8 cellular contexts compared by ENCODE assay signal in the genomic region with DNA sequence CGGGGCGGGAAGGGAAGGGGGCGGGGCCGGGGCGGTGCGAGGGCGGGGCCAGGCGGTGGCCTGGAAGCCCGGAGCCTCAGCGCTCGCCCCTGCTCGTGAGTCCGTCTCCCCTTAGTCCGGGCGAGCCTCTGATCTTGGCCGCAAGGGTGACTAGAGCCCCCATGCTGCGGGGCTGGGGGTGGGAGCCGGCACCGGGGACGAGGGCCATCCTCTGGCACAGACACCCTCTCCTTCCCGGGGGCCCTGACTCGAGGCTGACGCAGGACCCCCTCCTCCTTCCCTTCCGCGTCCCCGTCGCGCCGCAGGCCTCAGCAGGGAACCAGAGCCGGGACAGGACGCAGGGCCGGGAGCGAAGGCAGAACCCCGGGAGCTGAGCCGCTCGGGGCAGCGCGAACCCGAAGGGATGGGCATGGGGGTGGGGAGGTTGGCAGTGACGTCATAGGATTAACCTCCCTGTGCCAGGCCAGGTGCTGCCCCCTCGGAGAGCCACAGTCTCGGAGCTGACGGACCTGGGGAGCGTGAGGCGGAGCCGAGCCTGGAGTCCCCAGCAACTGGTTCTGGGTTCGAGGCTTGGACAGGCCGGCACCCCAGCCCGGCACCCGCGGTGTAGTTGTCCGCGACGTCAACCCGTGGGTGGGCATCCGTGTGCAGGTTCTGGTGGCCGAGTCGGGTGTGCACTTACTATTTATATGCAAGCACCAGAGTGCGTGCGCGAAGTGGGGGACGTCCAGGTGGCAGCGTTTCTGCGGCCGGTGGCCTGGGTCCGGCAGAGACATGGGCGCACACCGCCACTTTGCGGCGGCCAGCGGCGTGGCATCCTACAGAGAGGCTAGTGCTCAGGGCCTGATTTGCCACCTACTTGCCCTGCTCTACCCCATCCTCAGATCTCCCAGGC. TPM values are rescaled to one million over a fixed set of nuclear protein-coding genes. Genes with fewer than 3 reads are reported as not detected.
A peak's percentile ranks its signal among the peaks of the same experiment; 100 is the strongest.
DNase-seq lines count a peak whose midpoint lies in the region; ATAC-seq and TF ChIP-seq lines count a peak whose summit lies in the region.

No MANE protein-coding gene starts in this region.

- no peak overlapping the region for H3K56ac ChIP-seq in H9 (ENCODE audit: insufficient read length, low read depth, low read length)

- H3K4ac ChIP-seq in H9 (ENCODE audit: low read depth, low read length) = no peak overlapping the region

- H2BK15ac ChIP-seq in H9 (ENCODE audit: low read depth, low read length) = no peak overlapping the region

- peak overlapping the region; percentile 89 to 93 (median 92) for H3K4me3 Mint-ChIP-seq in CD4-positive, alpha-beta memory T cell
- peak overlapping the region; percentile 71 to 85 for H3K4me3 Mint-ChIP-seq in H9

- H3K36me3 Mint-ChIP-seq in CD4-positive, alpha-beta memory T cell = peaks cover 0 to 7% of the 10 kb centered on the region in 2 donors
- H3K36me3 Mint-ChIP-seq in H9 (ENCODE audit: insufficient read depth in 1 of 3, low read depth in 3 of 3) = no peaks in the 10 kb centered on the region

- no peaks in the 10 kb centered on the region for H3K27me3 Mint-ChIP-seq in CD4-positive, alpha-beta memory T cell
- no peaks in the 10 kb centered on the region; the same call in 1 of the 2 replicates for H3K27me3 Mint-ChIP-seq in H9 (ENCODE audit: low read depth)

- H3K36me3 ChIP-seq in CD4-positive, alpha-beta memory T cell (ENCODE audit: insufficient read depth, low read length) = no peaks in the 10 kb centered on the region

- H4K8ac ChIP-seq in H9 (replicated peaks; ENCODE audit: insufficient read length, low read depth, low read length) = no peak overlapping the region

- H3K27ac ChIP-seq in CD4-positive, alpha-beta memory T cell (ENCODE audit: low read depth, low read length) = peak overlapping the region; percentile 92
- no peak overlapping the region for H3K27ac ChIP-seq in H9 (ENCODE audit: insufficient read length, low read depth, low read length)
- H3K27ac ChIP-seq in coronary artery = peak overlapping the region; percentile 94 to 100

- no peaks in the 10 kb centered on the region for H3K79me2 ChIP-seq in H9 (ENCODE audit: insufficient read depth, low read length)

- peaks cover 9 to 37% (median 16%) of the 10 kb centered on the region in 4 donors for H3K4me1 Mint-ChIP-seq in CD4-positive, alpha-beta memory T cell
- peaks cover 26 to 31% of the 10 kb centered on the region in 2 experiments for H3K4me1 Mint-ChIP-seq in H9

- intact Hi-C loops in CD4-positive, alpha-beta memory T cell (cut with micrococcal nuclease) = loop anchor here (1.0 to 2.0 kb wide), 3 partner anchors 72 to 358 kb away; a partner anchor contains a TSS
- intact Hi-C loops in left colon (cut with DNase I, micrococcal nuclease) = loop anchor here in 1 of 2 donors (10.0 kb wide), 1 partner anchor 62 kb away; no protein-coding TSS in a partner anchor

- H3K4me1 ChIP-seq in CD4-positive, alpha-beta memory T cell (ENCODE audit: insufficient read depth, low read length) = peaks cover 25% of the 10 kb centered on the region
- H3K4me1 ChIP-seq in H9 (ENCODE audit: insufficient read depth, low read length) = no peaks in the 10 kb centered on the region

- H2BK120ac ChIP-seq in H9 (ENCODE audit: low read depth, low read length, poor library complexity, severe bottlenecking) = no peak overlapping the region

- POLR2A ChIA-PET in CD4-positive, alpha-beta memory T cell (lab: Charles Lee; ENCODE audit: partially characterized antibody) = interaction anchor here (0.6 to 9.3 kb wide), 4 partner anchors 17 to 284 kb away, joined by 3 to 243 read pairs (median 4); a partner anchor contains a TSS

- peak; percentile 75 to 81 (median 75) for DNase-seq in CD4-positive, alpha-beta memory T cell
- DNase-seq in H9 = peak; percentile 95
- peak; percentile 21 for DNase-seq in NCI-H446 treated with DMSO at 0.1 percent for 48 hours (lab: John Stamatoyannopoulos, UW)
- DNase-seq in activated CD4-positive, alpha-beta T cell treated with anti-CD3 and anti-CD28 coated beads for 24 hours (ENCODE audit: low read depth in 2 of 2) = peak; percentile 51 to 59
- DNase-seq in coronary artery (ENCODE audit: low spot score) = peak; percentile 89
- peak; percentile 84 to 89 for DNase-seq in left colon
- DNase-seq in stimulated activated CD4-positive, alpha-beta T cell treated with anti-CD3 and anti-CD28 coated beads, Interleukin-1b, Interleukin-23, amount 100 ng/mL, for 24 hours (ENCODE audit: low read depth in 4 of 4, low spot score in 1 of 4) = peak in 3 of 4 experiments; percentile 54 to 62 (median 55)
- DNase-seq in OCI-M2 (lab: John Stamatoyannopoulos, UW; ENCODE audit: unreplicated experiment) = no peak

- H2AFZ ChIP-seq in H9 (ENCODE audit: low read length) = no peak overlapping the region

- no peaks in the 10 kb centered on the region for H4K20me1 ChIP-seq in H9 (ENCODE audit: control insufficient read depth, insufficient read depth, insufficient read length)

- H2AK5ac ChIP-seq in H9 (ENCODE audit: insufficient read length, low read length) = no peak overlapping the region

- H3K4me2 ChIP-seq in H9 (ENCODE audit: insufficient read depth, insufficient read length, low read length) = peak overlapping the region; percentile 66

- H3K27ac Mint-ChIP-seq in CD4-positive, alpha-beta memory T cell = peak overlapping the region; percentile 80 to 96 (median 95)
- peak overlapping the region in 1 of 3 experiments; percentile 57; a peak in 1 of 7 replicates for H3K27ac Mint-ChIP-seq in H9

- no peak overlapping the region for H3T11ph ChIP-seq in H9 (ENCODE audit: low read length)

- no peak overlapping the region for H4K91ac ChIP-seq in H9 (ENCODE audit: insufficient read length, low read depth, low read length)

- CTCF ChIA-PET in CD4-positive, alpha-beta memory T cell (lab: Charles Lee; ENCODE audit: partially characterized antibody) = interaction anchor here (1.1 to 14.3 kb wide), 6 partner anchors 21 to 65 kb away, joined by 3 to 552 read pairs (median 6); a partner anchor contains a TSS

- peak overlapping the region; percentile 23; the same call in 1 of the 2 replicates for H3K14ac ChIP-seq in H9 (ENCODE audit: insufficient read depth, low read length)

- no CpG with 5 or more reads among the region's 72 CpGs for WGBS in H9 (ENCODE audit: extremely low coverage, insufficient read length, low lambda C conversion rate)

- H3K9ac ChIP-seq in H9 (ENCODE audit: extremely low read depth, insufficient read length, low read length) = no peak overlapping the region

- H2BK12ac ChIP-seq in H9 (ENCODE audit: insufficient read length, low read depth, low read length) = no peak overlapping the region

- no peaks in the 10 kb centered on the region for H3K79me1 ChIP-seq in H9 (ENCODE audit: insufficient read depth, low read depth, low read length, poor library complexity, severe bottlenecking)

- no peaks in the 10 kb centered on the region for H3K9me3 ChIP-seq in CD4-positive, alpha-beta memory T cell (ENCODE audit: control insufficient read depth in 1 of 2, low read length in 2 of 2)
- H3K9me3 ChIP-seq in H9 (ENCODE audit: control insufficient read depth, low read depth, low read length) = no peaks in the 10 kb centered on the region

- H3K9me3 Mint-ChIP-seq in CD4-positive, alpha-beta memory T cell = no peaks in the 10 kb centered on the region
- peaks cover 3 to 5% of the 10 kb centered on the region in 2 experiments; a peak in 4 of 5 replicates for H3K9me3 Mint-ChIP-seq in H9

- H2BK20ac ChIP-seq in H9 (ENCODE audit: low read depth, low read length, poor library complexity, severe bottlenecking) = no peak overlapping the region

- peaks cover 14% of the 10 kb centered on the region for H3K23me2 ChIP-seq in H9 (ENCODE audit: insufficient read length, low read depth, low read length, poor library complexity, severe bottlenecking)

- no peak overlapping the region for H4K5ac ChIP-seq in H9 (ENCODE audit: insufficient read length, low read depth, low read length)

- H3K4me3 ChIP-seq in CD4-positive, alpha-beta memory T cell (ENCODE audit: low read length in 2 of 2) = peak overlapping the region; percentile 65 to 86
- H3K4me3 ChIP-seq in coronary artery = peak overlapping the region; percentile 97

- H3K18ac ChIP-seq in H9 (ENCODE audit: insufficient read length, low read depth, low read length) = no peak overlapping the region

- H3K27me3 ChIP-seq in CD4-positive, alpha-beta memory T cell (ENCODE audit: insufficient read depth, low read length) = no peaks in the 10 kb centered on the region
- no peaks in the 10 kb centered on the region for H3K27me3 ChIP-seq in H9 (ENCODE audit: insufficient read depth, low read length)

- no peak overlapping the region for H3K23ac ChIP-seq in H9 (ENCODE audit: insufficient read length, low read depth, low read length)

- TF ChIP-seq CTCF in H9 (conservative IDR thresholded peaks at IDR 0.05) (peak; percentile 75), coronary artery (IDR thresholded peaks at IDR 0.05) (peak; percentile 90)

- ATAC-seq in left colon = peak; percentile 49

- no peak overlapping the region for H2BK5ac ChIP-seq in H9 (ENCODE audit: insufficient read length, low read length)

RNA-seq across cellular contexts. Expression of a gene that starts 0.5 kb away (rescaled TPM):
- total RNA-seq in CD4-positive, alpha-beta memory T cell = 1 to 10 TPM; 3.8 to 6.0 TPM
- under 1 TPM; 0.30 to 0.80 TPM for polyA plus RNA-seq in CD4-positive, alpha-beta memory T cell
- total RNA-seq in H9 (2021) (41.6 and 48.5 TPM in 2 replicates), left colon (100 to 1,000 TPM; 335 to 566 TPM)

RNA-seq across cellular contexts. Expression of a gene that starts 2.7 kb away (rescaled TPM):
- 10 to 100 TPM; 41.9 to 48.1 TPM for total RNA-seq in CD4-positive, alpha-beta memory T cell
- polyA plus RNA-seq in CD4-positive, alpha-beta memory T cell = 10 to 100 TPM; 10.3 to 10.5 TPM
- total RNA-seq in H9 (2021) (9.7 and 10.5 TPM in 2 replicates), left colon (10 to 100 TPM; 22.3 to 22.6 TPM)

RNA-seq across cellular contexts. Expression of a gene that starts 15.5 kb away (rescaled TPM):
- total RNA-seq in CD4-positive, alpha-beta memory T cell = 10 to 100 TPM; 28.8 to 30.8 TPM
- 1 to 10 TPM; 2.8 to 5.9 TPM for polyA plus RNA-seq in CD4-positive, alpha-beta memory T cell
- total RNA-seq in H9 (2021) = 32.4 and 33.0 TPM in 2 replicates
- 10 to 100 TPM; 36.1 to 46.7 TPM for total RNA-seq in left colon

RNA-seq across cellular contexts. Expression of a gene that starts 28.9 kb away (rescaled TPM):
- total RNA-seq in CD4-positive, alpha-beta memory T cell = 1 to 10 TPM; 2.7 to 5.1 TPM
- polyA plus RNA-seq in CD4-positive, alpha-beta memory T cell = 1 to 10 TPM; 2.7 to 2.8 TPM
- total RNA-seq in H9 (2021) (12.5 and 16.1 TPM in 2 replicates), left colon (1 to 10 TPM; 4.7 to 5.2 TPM)
